ENCODE assay signal across 1 cellular context in the genomic region with DNA sequence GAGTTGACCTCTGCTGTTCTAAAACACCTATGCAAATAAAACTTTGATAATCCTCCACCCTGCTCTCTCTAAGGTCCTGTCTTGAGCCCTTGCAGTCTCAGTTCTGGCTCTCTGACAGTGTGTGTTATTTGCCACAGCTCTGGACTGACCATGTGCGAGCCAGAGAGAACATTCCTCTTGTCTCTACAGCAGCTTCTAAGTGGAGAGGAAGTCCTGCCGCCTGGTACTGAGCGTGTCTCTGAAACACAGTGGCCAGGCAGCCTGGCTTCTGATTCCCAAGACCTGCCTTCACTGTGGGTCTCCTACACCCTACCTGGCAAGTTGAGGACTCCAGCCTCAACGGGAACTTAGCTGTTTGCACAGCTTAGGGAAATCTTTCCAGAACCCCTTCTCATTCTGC.
TF ChIP-seq lines count a peak whose summit lies in the region.

No MANE protein-coding gene starts in this region.

TF ChIP-seq in H1, 55 proteins besides CTCF, POLR2A, EP300 and RAD21 (continued from another document):
- TF ChIP-seq, protein P1, sequence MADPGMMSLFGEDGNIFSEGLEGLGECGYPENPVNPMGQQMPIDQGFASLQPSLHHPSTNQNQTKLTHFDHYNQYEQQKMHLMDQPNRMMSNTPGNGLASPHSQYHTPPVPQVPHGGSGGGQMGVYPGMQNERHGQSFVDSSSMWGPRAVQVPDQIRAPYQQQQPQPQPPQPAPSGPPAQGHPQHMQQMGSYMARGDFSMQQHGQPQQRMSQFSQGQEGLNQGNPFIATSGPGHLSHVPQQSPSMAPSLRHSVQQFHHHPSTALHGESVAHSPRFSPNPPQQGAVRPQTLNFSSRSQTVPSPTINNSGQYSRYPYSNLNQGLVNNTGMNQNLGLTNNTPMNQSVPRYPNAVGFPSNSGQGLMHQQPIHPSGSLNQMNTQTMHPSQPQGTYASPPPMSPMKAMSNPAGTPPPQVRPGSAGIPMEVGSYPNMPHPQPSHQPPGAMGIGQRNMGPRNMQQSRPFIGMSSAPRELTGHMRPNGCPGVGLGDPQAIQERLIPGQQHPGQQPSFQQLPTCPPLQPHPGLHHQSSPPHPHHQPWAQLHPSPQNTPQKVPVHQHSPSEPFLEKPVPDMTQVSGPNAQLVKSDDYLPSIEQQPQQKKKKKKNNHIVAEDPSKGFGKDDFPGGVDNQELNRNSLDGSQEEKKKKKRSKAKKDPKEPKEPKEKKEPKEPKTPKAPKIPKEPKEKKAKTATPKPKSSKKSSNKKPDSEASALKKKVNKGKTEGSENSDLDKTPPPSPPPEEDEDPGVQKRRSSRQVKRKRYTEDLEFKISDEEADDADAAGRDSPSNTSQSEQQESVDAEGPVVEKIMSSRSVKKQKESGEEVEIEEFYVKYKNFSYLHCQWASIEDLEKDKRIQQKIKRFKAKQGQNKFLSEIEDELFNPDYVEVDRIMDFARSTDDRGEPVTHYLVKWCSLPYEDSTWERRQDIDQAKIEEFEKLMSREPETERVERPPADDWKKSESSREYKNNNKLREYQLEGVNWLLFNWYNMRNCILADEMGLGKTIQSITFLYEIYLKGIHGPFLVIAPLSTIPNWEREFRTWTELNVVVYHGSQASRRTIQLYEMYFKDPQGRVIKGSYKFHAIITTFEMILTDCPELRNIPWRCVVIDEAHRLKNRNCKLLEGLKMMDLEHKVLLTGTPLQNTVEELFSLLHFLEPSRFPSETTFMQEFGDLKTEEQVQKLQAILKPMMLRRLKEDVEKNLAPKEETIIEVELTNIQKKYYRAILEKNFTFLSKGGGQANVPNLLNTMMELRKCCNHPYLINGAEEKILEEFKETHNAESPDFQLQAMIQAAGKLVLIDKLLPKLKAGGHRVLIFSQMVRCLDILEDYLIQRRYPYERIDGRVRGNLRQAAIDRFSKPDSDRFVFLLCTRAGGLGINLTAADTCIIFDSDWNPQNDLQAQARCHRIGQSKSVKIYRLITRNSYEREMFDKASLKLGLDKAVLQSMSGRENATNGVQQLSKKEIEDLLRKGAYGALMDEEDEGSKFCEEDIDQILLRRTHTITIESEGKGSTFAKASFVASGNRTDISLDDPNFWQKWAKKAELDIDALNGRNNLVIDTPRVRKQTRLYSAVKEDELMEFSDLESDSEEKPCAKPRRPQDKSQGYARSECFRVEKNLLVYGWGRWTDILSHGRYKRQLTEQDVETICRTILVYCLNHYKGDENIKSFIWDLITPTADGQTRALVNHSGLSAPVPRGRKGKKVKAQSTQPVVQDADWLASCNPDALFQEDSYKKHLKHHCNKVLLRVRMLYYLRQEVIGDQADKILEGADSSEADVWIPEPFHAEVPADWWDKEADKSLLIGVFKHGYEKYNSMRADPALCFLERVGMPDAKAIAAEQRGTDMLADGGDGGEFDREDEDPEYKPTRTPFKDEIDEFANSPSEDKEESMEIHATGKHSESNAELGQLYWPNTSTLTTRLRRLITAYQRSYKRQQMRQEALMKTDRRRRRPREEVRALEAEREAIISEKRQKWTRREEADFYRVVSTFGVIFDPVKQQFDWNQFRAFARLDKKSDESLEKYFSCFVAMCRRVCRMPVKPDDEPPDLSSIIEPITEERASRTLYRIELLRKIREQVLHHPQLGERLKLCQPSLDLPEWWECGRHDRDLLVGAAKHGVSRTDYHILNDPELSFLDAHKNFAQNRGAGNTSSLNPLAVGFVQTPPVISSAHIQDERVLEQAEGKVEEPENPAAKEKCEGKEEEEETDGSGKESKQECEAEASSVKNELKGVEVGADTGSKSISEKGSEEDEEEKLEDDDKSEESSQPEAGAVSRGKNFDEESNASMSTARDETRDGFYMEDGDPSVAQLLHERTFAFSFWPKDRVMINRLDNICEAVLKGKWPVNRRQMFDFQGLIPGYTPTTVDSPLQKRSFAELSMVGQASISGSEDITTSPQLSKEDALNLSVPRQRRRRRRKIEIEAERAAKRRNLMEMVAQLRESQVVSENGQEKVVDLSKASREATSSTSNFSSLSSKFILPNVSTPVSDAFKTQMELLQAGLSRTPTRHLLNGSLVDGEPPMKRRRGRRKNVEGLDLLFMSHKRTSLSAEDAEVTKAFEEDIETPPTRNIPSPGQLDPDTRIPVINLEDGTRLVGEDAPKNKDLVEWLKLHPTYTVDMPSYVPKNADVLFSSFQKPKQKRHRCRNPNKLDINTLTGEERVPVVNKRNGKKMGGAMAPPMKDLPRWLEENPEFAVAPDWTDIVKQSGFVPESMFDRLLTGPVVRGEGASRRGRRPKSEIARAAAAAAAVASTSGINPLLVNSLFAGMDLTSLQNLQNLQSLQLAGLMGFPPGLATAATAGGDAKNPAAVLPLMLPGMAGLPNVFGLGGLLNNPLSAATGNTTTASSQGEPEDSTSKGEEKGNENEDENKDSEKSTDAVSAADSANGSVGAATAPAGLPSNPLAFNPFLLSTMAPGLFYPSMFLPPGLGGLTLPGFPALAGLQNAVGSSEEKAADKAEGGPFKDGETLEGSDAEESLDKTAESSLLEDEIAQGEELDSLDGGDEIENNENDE (IDR thresholded peaks at IDR 0.05; ENCODE audit: insufficient replicate concordance, low read length): no peak
- TF ChIP-seq KDM1A (IDR thresholded peaks at IDR 0.05; ENCODE audit: borderline replicate concordance, low read length): no peak
- TF ChIP-seq NANOG (IDR thresholded peaks at IDR 0.05; ENCODE audit: insufficient read depth, low read depth, low read length, poor library complexity, severe bottlenecking): no peak
- TF ChIP-seq CBX8 (IDR thresholded peaks at IDR 0.05; ENCODE audit: borderline replicate concordance, low read depth, low read length): no peak
- no peak for TF ChIP-seq TCF12 (IDR thresholded peaks at IDR 0.05; ENCODE audit: low read depth, low read length)
- TF ChIP-seq, protein P2, sequence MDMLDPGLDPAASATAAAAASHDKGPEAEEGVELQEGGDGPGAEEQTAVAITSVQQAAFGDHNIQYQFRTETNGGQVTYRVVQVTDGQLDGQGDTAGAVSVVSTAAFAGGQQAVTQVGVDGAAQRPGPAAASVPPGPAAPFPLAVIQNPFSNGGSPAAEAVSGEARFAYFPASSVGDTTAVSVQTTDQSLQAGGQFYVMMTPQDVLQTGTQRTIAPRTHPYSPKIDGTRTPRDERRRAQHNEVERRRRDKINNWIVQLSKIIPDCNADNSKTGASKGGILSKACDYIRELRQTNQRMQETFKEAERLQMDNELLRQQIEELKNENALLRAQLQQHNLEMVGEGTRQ (IDR thresholded peaks at IDR 0.05; ENCODE audit: low read length): no peak
- no peak for TF ChIP-seq TEAD4 (IDR thresholded peaks at IDR 0.05; ENCODE audit: low read depth, low read length)
- no peak for TF ChIP-seq SIRT6 (IDR thresholded peaks at IDR 0.05; ENCODE audit: low read length)
